Comparison of ENCODE assay signal across 1 cellular context in the genomic region with DNA sequence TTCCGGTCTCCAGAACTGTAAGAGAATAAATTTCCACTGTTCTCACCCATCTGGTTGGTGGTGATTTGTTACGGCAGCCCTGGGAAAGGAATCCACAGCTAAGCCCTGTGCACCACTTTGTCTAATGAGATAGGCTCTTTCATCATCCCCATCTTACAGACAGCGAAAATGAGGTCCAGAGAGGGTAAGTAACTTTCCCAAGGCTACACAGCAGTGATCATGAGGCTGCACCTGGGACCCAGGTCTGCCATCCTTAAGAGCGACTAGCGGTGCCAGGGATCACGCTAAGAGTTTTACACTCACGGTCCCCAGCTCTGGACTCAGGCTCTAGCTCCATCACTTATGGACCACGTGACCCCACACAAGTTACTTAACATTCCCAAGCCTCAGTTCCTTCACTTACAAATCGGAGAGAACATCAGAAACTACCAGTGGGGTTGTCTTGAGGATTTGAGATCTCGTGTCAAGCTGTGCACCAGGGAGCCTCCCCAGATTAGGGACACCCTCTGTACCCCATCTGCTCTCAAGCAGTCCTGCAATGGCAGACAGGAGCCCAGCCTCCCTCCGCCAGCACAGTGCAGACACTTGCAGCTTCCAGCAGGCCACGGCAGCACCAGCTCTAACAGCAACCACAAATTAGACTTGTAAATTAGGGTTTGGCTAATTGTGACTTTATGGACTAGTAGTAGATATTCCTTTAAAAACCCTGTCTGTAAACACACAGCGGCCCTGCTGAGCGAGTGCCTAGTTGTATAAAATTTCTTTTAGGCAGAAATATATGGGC.
TF ChIP-seq lines count a peak whose summit lies in the region.

No MANE protein-coding gene starts in this region.

TF ChIP-seq in GM23338, 12 proteins besides CTCF, POLR2A, EP300 and RAD21:
- TF ChIP-seq REST (IDR thresholded peaks at IDR 0.05; ENCODE audit: unreplicated experiment) (no peak), EZH2phosphoT487 (IDR thresholded peaks at IDR 0.05; ENCODE audit: unreplicated experiment) (no peak), ZNF462 (CRISPR knock-in tag; IDR thresholded peaks at IDR 0.05) (no peak)
